ENCODE assay signal across 23 cellular contexts in the genomic region with DNA sequence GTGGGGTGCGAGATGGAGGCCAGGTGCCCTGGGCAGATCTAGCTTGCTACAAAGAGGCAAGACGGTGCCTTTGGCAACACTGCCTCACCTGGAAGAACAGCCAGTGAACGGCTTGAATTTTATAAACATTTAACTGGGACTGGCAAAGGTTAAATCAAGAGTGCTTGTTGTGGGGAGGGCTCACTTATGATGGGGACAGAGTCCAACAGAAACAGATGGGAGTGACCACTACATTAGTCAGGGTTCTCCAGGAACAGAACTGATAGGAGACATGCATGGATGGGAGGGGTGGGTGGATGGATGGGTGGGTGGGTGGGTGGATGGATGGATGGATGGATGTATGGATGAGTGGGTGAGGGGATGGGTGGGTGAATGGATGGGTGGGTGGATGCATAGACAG.
"Had no signal": no experiment of that assay in that cellular context is flagged by ENCODE, and none has a peak within 500 bp of the region (broad histone marks: within the 10 kb centered on the region; RNA-seq: fewer than 3 reads in every experiment).

No MANE protein-coding gene starts in this region.

- H3K27me3 Mint-ChIP-seq: activated naive CD8-positive, alpha-beta T cell had no signal

- ATAC-seq: activated T-cell treated with anti-CD3 and anti-CD28 coated beads, Interleukin-2, amount 50 U/mL, for 4 hours had no signal

- H3K4me3 ChIP-seq: cardiac muscle cell had no signal

- H3K27ac Mint-ChIP-seq: activated B cell treated with CpG ODN at 0.5 μM for 24 hours; activated CD4-positive, alpha-beta T cell treated with anti-CD3 and anti-CD28 coated beads, Interleukin-2, amount 10 ng/mL, durations not matched to agents 24 days and 14 days; activated naive CD8-positive, alpha-beta T cell; activated T-helper 2 cell treated with anti-CD3 and anti-CD28 coated beads, Interferon-gamma antibody, Interleukin-2, Interleukin-4, amounts not matched to agents 10 μg/mL and 5 μg/mL and 100 μg/mL, durations not matched to agents 14 hours and 24 hours and 36 hours; T-helper 1 cell treated with Interleukin-12 subunit alpha and Interleukin-12 subunit beta and Interleukin-4 antibody, amounts not matched to agents 30 μg/mL and 1 μg/mL, for 36 hours had no signal

- DNase-seq: activated B cell treated with CpG ODN at 0.5 μM for 24 hours; activated CD4-positive, alpha-beta T cell treated with anti-CD3 and anti-CD28 coated beads for 1 hour; activated CD4-positive, alpha-beta T cell treated with anti-CD3 and anti-CD28 coated beads, Interleukin-2, amount 10 ng/mL, durations not matched to agents 24 days and 14 days; activated CD4-positive, alpha-beta T cell treated with anti-CD3 and anti-CD28 coated beads, Interleukin-2, amount 50 U/mL, for 48 hours; activated gamma-delta T cell treated with Interleukin-2 at 50 U/mL for 16 hours; activated T-cell treated with anti-CD3 and anti-CD28 coated beads, Interleukin-2, amount 50 U/mL, for 4 hours; brain microvascular endothelial cell; cerebellar nuclear complex; MM.1S; NCI-H1105; NCI-H1436; NCI-H1694 treated with DMSO at 0.1 percent for 48 hours; NCI-H2081; NCI-H510A treated with DMSO at 0.1 percent for 48 hours; NCI-H69; NK-92 treated with Interleukin-12 subunit alpha and Interleukin-12 subunit beta, amount 100 ng/mL, for 24 hours; OCI-M1; SHP77 treated with DMSO at 0.1 percent for 48 hours had no signal

- H3K27ac ChIP-seq: brain microvascular endothelial cell, cardiac muscle cell had no signal

- H3K27me3 ChIP-seq: brain microvascular endothelial cell had no signal

- H3K4me3 Mint-ChIP-seq: activated B cell treated with CpG ODN at 0.5 μM for 24 hours; activated CD4-positive, alpha-beta T cell treated with anti-CD3 and anti-CD28 coated beads, Interleukin-2, amount 10 ng/mL, durations not matched to agents 24 days and 14 days; activated naive CD8-positive, alpha-beta T cell; activated T-cell treated with anti-CD3 and anti-CD28 coated beads, Interleukin-2, amount 50 U/mL, for 4 hours; T-helper 1 cell treated with Interleukin-12 subunit alpha and Interleukin-12 subunit beta and Interleukin-4 antibody, amounts not matched to agents 30 μg/mL and 1 μg/mL, for 36 hours had no signal

- FAIRE-seq: RCC 7860 had no signal

- H3K36me3 ChIP-seq: brain microvascular endothelial cell, cardiac muscle cell had no signal

- H3K9me3 Mint-ChIP-seq: activated B cell treated with CpG ODN at 0.5 μM for 24 hours; activated CD4-positive, alpha-beta T cell treated with anti-CD3 and anti-CD28 coated beads, Interleukin-2, amount 10 ng/mL, durations not matched to agents 24 days and 14 days; activated T-cell treated with anti-CD3 and anti-CD28 coated beads, Interleukin-2, amount 50 U/mL, for 4 hours; activated T-helper 2 cell treated with anti-CD3 and anti-CD28 coated beads, Interferon-gamma antibody, Interleukin-2, Interleukin-4, amounts not matched to agents 10 μg/mL and 5 μg/mL and 100 μg/mL, durations not matched to agents 14 hours and 24 hours and 36 hours; T-helper 1 cell treated with Interleukin-12 subunit alpha and Interleukin-12 subunit beta and Interleukin-4 antibody, amounts not matched to agents 30 μg/mL and 1 μg/mL, for 36 hours had no signal
